17 cellular contexts compared by ENCODE assay signal in genomic region chr1:30615816-30616590, GRCh38.
A peak's percentile ranks its signal among the peaks of the same experiment; 100 is the strongest.
DNase-seq lines count a peak whose midpoint lies in the region; ATAC-seq and TF ChIP-seq lines count a peak whose summit lies in the region.
"Had no signal": no experiment of that assay in that cellular context is flagged by ENCODE, and none has a peak within 500 bp of the region (broad histone marks: within the 10 kb centered on the region; RNA-seq: fewer than 3 reads in every experiment).

No MANE protein-coding gene starts in this region.

- peak overlapping the region; percentile 4 for H2AFZ ChIP-seq in mammary epithelial cell (ENCODE audit: low read depth, low read length)
- H2AFZ ChIP-seq: GM23338 had no signal

- TF ChIP-seq POLR2A in breast epithelium (IDR thresholded peaks at IDR 0.05), result no peak
- no peak for TF ChIP-seq POLR2A in stomach (IDR thresholded peaks at IDR 0.05)
- no peak for TF ChIP-seq POLR2A in vagina (IDR thresholded peaks at IDR 0.05)

- H4K20me1 ChIP-seq in mammary epithelial cell (ENCODE audit: insufficient read depth, low read length), result no peaks in the 10 kb centered on the region
- H4K20me1 ChIP-seq: BLaER1 had no signal

- peaks cover 57% of the 10 kb centered on the region for H3K4me1 ChIP-seq in mammary epithelial cell (ENCODE audit: insufficient read depth, low read length)
- H3K4me1 ChIP-seq in breast epithelium, result no peaks in the 10 kb centered on the region
- no peaks in the 10 kb centered on the region for H3K4me1 ChIP-seq in endodermal cell (ENCODE audit: control insufficient read depth, insufficient read depth, low read length)
- H3K4me1 ChIP-seq in stomach, result no peaks in the 10 kb centered on the region
- H3K4me1 ChIP-seq in vagina, result no peaks in the 10 kb centered on the region
- H3K4me1 ChIP-seq: BLaER1 had no signal

- in situ Hi-C loops in mammary epithelial cell (cut with MboI; ENCODE audit: low sequenced_read_pairs in 2 of 2), result no loop called here

- intact Hi-C loops in mammary epithelial cell (cut with micrococcal nuclease), result no loop called here
- intact Hi-C loops in breast epithelium (cut with DNase I; ENCODE audit: low total_unique reads), result no loop called here
- intact Hi-C loops in stomach (cut with DNase I; ENCODE audit: low total_unique reads), result no loop called here
- intact Hi-C loops in vagina (cut with DNase I), result no loop called here

- H3K79me2 ChIP-seq in mammary epithelial cell (ENCODE audit: insufficient read depth, low read length), result no peaks in the 10 kb centered on the region

- CTCF ChIA-PET in mammary epithelial cell (lab: Charles Lee; ENCODE audit: low non-redundant PET), result interaction anchor here (0.6 kb wide), 1 partner anchor 235 kb away, joined by 4 read pairs; no protein-coding TSS in a partner anchor

- no TSS peak for BruUV-seq in mammary epithelial cell (replicated peaks; lab: Mats Ljungman, UMichigan)

- DNase-seq in mammary epithelial cell (no peak), breast epithelium (ENCODE audit: low spot score in 2 of 2) (no peak), endodermal cell (peak; percentile 33), stomach (peak; percentile 9), vagina (ENCODE audit: extremely low spot score in 2 of 2) (peak; percentile 58), NCI-H2171 (lab: John Stamatoyannopoulos, UW) (no peak), EL (no peak)
- DNase-seq: 8988T; CD4-positive, alpha-beta memory T cell; DMS79 treated with DMSO at 0.1 percent for 48 hours; HCEC 1CT; IMR-90 had no signal

- H3K36me3 ChIP-seq in mammary epithelial cell (ENCODE audit: insufficient read depth, low read length), result no peaks in the 10 kb centered on the region
- no peaks in the 10 kb centered on the region for H3K36me3 ChIP-seq in breast epithelium
- H3K36me3 ChIP-seq in endodermal cell (ENCODE audit: control insufficient read depth, insufficient read depth, low read length), result no peaks in the 10 kb centered on the region
- no peaks in the 10 kb centered on the region for H3K36me3 ChIP-seq in stomach
- H3K36me3 ChIP-seq in vagina, result no peaks in the 10 kb centered on the region
- H3K36me3 ChIP-seq: BLaER1 had no signal

- no peaks in the 10 kb centered on the region for H3K27me3 ChIP-seq in mammary epithelial cell (ENCODE audit: insufficient read depth, low read length)
- peaks cover 0 to 7% of the 10 kb centered on the region in 2 donors for H3K27me3 ChIP-seq in breast epithelium
- no peaks in the 10 kb centered on the region for H3K27me3 ChIP-seq in endodermal cell (ENCODE audit: control insufficient read depth, insufficient read depth, low read length, poor library complexity, severe bottlenecking)
- H3K27me3 ChIP-seq in stomach, result peaks cover 0 to 38% (median 4%) of the 10 kb centered on the region in 3 donors
- no peaks in the 10 kb centered on the region for H3K27me3 ChIP-seq in vagina
- H3K27me3 ChIP-seq: BLaER1 had no signal

- H3K9ac ChIP-seq in mammary epithelial cell (ENCODE audit: insufficient read depth, low read length) (no peak overlapping the region), endodermal cell (ENCODE audit: extremely low read depth, low read length, poor library complexity, severe bottlenecking) (no peak overlapping the region)
- H3K9ac ChIP-seq: BLaER1 had no signal

- WGBS in mammary epithelial cell (ENCODE audit: low coverage, missing lambda C conversion rate), result 96% methylated on average over 7 of the region's 8 CpGs
- 93 to 95% methylated on average over 8 of the region's 8 CpGs for WGBS in endodermal cell (ENCODE audit: insufficient coverage in 1 of 2, insufficient read length in 1 of 2), 2 experiments
- 85 to 95% (median 92%) methylated on average over 8 of the region's 8 CpGs for WGBS in stomach, 5 donors

- H3K27me3 Mint-ChIP-seq in endodermal cell (ENCODE audit: insufficient read depth), result peaks cover 2% of the 10 kb centered on the region

- no peaks in the 10 kb centered on the region for H3K9me3 Mint-ChIP-seq in endodermal cell
- H3K9me3 Mint-ChIP-seq: CD14-positive monocyte, GM23338 had no signal

- no peak for TF ChIP-seq EP300 in stomach (IDR thresholded peaks at IDR 0.05)

- no peak overlapping the region for H3K4me3 Mint-ChIP-seq in endodermal cell
- H3K4me3 Mint-ChIP-seq: CD14-positive monocyte; CD4-positive, alpha-beta memory T cell; GM23338 had no signal

- no peak for ATAC-seq in GM19035 (IDR thresholded peaks at IDR 0.05; ENCODE audit: unreplicated experiment)
- ATAC-seq: GM12878, GM23338 had no signal

- H3K9me3 ChIP-seq in mammary epithelial cell (replicated peaks; ENCODE audit: insufficient read depth, low read length), result no peaks in the 10 kb centered on the region
- no peaks in the 10 kb centered on the region for H3K9me3 ChIP-seq in breast epithelium
- no peaks in the 10 kb centered on the region for H3K9me3 ChIP-seq in endodermal cell (ENCODE audit: control insufficient read depth, low read length)
- no peaks in the 10 kb centered on the region for H3K9me3 ChIP-seq in stomach
- H3K9me3 ChIP-seq in vagina, result no peaks in the 10 kb centered on the region
- H3K9me3 ChIP-seq: BLaER1 had no signal

- H3K27ac Mint-ChIP-seq in endodermal cell, result no peak overlapping the region
- H3K27ac Mint-ChIP-seq: CD14-positive monocyte, GM23338 had no signal

- dilution Hi-C loops in mammary epithelial cell (cut with HindIII; ENCODE audit: low sequenced_read_pairs), result no loop called here

- H3K4me3 ChIP-seq in mammary epithelial cell (replicated peaks in 1 of 3; ENCODE audit: insufficient read depth in 1 of 3, low read depth in 2 of 3, low read length in 3 of 3) (no peak overlapping the region), breast epithelium (no peak overlapping the region), endodermal cell (ENCODE audit: low read length) (no peak overlapping the region), stomach (no peak overlapping the region), vagina (no peak overlapping the region)
- H3K4me3 ChIP-seq: BLaER1, GM12878, GM23338 had no signal

- peaks cover 3% of the 10 kb centered on the region for H3K4me1 Mint-ChIP-seq in endodermal cell
- H3K4me1 Mint-ChIP-seq: CD14-positive monocyte, GM23338 had no signal

- H3K27ac ChIP-seq in mammary epithelial cell (ENCODE audit: insufficient read depth, low read depth, low read length) (no peak overlapping the region), breast epithelium (no peak overlapping the region), endodermal cell (ENCODE audit: low read depth, low read length) (no peak overlapping the region), stomach (no peak overlapping the region), vagina (no peak overlapping the region)
- H3K27ac ChIP-seq: BLaER1 had no signal

- H3K36me3 Mint-ChIP-seq in endodermal cell (ENCODE audit: low read depth), result no peaks in the 10 kb centered on the region
- H3K36me3 Mint-ChIP-seq: CD14-positive monocyte; CD4-positive, alpha-beta memory T cell had no signal

- no peak for TF ChIP-seq CTCF in mammary epithelial cell (conservative IDR thresholded peaks at IDR 0.05 in 1 of 2, IDR thresholded peaks at IDR 0.05 in 1 of 2; ENCODE audit: extremely low read depth in 1 of 2, insufficient read depth in 1 of 2, low read depth in 1 of 2, low read length in 2 of 2)
- TF ChIP-seq CTCF in breast epithelium (IDR thresholded peaks at IDR 0.05), result no peak
- TF ChIP-seq CTCF in endodermal cell (conservative IDR thresholded peaks at IDR 0.05), result no peak
- TF ChIP-seq CTCF in stomach (IDR thresholded peaks at IDR 0.05), result no peak
- TF ChIP-seq CTCF in vagina (IDR thresholded peaks at IDR 0.05), result no peak

- peak overlapping the region; percentile 10 for H3K4me2 ChIP-seq in mammary epithelial cell (ENCODE audit: insufficient read depth, low read depth, low read length)
- H3K4me2 ChIP-seq: BLaER1, GM23338 had no signal

Comparison
In these comparisons a context has a peak if more than half of its experiments do, and no peak if none do; other contexts are left out.
1. DNase-seq: peak in endodermal cell (single experiment), stomach (single experiment) and vagina (2 of 2); none in mammary epithelial cell (single experiment), breast epithelium (0 of 2), NCI-H2171 (single experiment) and EL (single experiment).